15 cellular contexts compared by ENCODE assay signal in the genomic region with DNA sequence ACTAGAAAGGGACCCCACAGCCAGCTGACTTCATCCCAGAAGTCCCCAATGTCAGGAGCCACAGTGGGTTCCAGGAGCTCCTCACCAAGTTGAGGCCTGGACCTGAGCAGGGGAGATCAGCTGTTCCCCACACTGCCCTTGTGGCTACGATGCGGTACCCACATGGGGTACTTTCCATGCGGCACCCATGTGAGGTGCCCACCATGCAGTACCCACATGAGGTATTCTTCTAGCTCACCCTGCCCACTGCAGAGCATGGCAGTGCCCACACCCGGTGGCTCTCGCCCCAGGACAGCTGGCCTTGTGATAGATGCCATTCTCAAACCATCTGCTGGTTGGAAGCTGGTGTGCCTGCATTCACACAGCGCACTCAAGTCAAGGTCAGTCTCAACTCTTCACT.
A peak's percentile ranks its signal among the peaks of the same experiment; 100 is the strongest.
DNase-seq lines count a peak whose midpoint lies in the region; ATAC-seq and TF ChIP-seq lines count a peak whose summit lies in the region.
"Had no signal": no experiment of that assay in that cellular context is flagged by ENCODE, and none has a peak within 500 bp of the region (broad histone marks: within the 10 kb centered on the region; RNA-seq: fewer than 3 reads in every experiment).

No MANE protein-coding gene starts in this region.

- no peak overlapping the region for H2BK12ac ChIP-seq in neuronal stem cell (ENCODE audit: low read length)

- H4K8ac ChIP-seq in IMR-90 (ENCODE audit: low read depth in 2 of 2, low read length in 2 of 2) (no peak overlapping the region), neuronal stem cell (ENCODE audit: low read depth, low read length) (no peak overlapping the region)

- H3K23ac ChIP-seq in IMR-90 (ENCODE audit: low read depth, low read length) (no peak overlapping the region), neuronal stem cell (ENCODE audit: low read depth, low read length, poor library complexity) (no peak overlapping the region)

- TF ChIP-seq CTCF in IMR-90 (conservative IDR thresholded peaks at IDR 0.05; ENCODE audit: low read depth, low read length) (no peak), WTC11 (IDR thresholded peaks at IDR 0.05) (no peak), esophagus muscularis mucosa (IDR thresholded peaks at IDR 0.05) (no peak)

- H3K14ac ChIP-seq in IMR-90 (replicated peaks; ENCODE audit: low read depth, low read length) (no peak overlapping the region), neuronal stem cell (ENCODE audit: low read length) (no peak overlapping the region)

- H3K9me3 Mint-ChIP-seq in WTC11 = peaks cover 2% of the 10 kb centered on the region; the same call in 1 of the 2 replicates
- H3K9me3 Mint-ChIP-seq: GM23338 had no signal

- no peak overlapping the region for H3K27ac Mint-ChIP-seq in WTC11
- H3K27ac Mint-ChIP-seq: GM23338, HFFc6 had no signal

- no peak overlapping the region for H2BK5ac ChIP-seq in IMR-90 (ENCODE audit: low read depth, low read length, poor library complexity, severe bottlenecking)
- H2BK5ac ChIP-seq in neuronal stem cell (ENCODE audit: low read length) = no peak overlapping the region

- no peak for TF ChIP-seq POLR2A in IMR-90 (IDR thresholded peaks at IDR 0.05; ENCODE audit: low read depth, low read length)
- TF ChIP-seq POLR2A in esophagus muscularis mucosa (IDR thresholded peaks at IDR 0.05; ENCODE audit: low read depth) = no peak

- H3K18ac ChIP-seq in IMR-90 (ENCODE audit: low read depth, low read length) (no peak overlapping the region), neuronal stem cell (ENCODE audit: low read length) (no peak overlapping the region)

- no peaks in the 10 kb centered on the region for H3K4me1 ChIP-seq in IMR-90 (ENCODE audit: control insufficient read depth, insufficient read depth, low read length)
- H3K4me1 ChIP-seq in esophagus muscularis mucosa = peaks cover 0 to 8% (median 4%) of the 10 kb centered on the region in 4 donors
- peaks cover 0 to 1% of the 10 kb centered on the region in 2 donors for H3K4me1 ChIP-seq in neuronal stem cell (ENCODE audit: control insufficient read depth in 2 of 2, insufficient read depth in 1 of 2, low read depth in 1 of 2, low read length in 2 of 2)
- H3K4me1 ChIP-seq: HAP-1 had no signal

- H3K4ac ChIP-seq in IMR-90 (ENCODE audit: low read depth, low read length) = no peak overlapping the region
- no peak overlapping the region for H3K4ac ChIP-seq in neuronal stem cell (ENCODE audit: low read length)

- H3K36me3 ChIP-seq in IMR-90 (ENCODE audit: control insufficient read depth, insufficient read depth, low read length) (no peaks in the 10 kb centered on the region), esophagus muscularis mucosa (no peaks in the 10 kb centered on the region), neuronal stem cell (replicated peaks in 1 of 2; ENCODE audit: control insufficient read depth in 2 of 2, insufficient read depth in 2 of 2, low read length in 2 of 2) (no peaks in the 10 kb centered on the region)
- H3K36me3 ChIP-seq: HAP-1 had no signal

- WGBS in IMR-90 (ENCODE audit: extremely low coverage in 2 of 2, insufficient read length in 1 of 2), 2 experiments = 90% methylated on average over 2 of the region's 6 CpGs; no CpG with 5 or more reads in 1 of the 2 experiments
- WGBS in esophagus muscularis mucosa = 96% methylated on average over 3 of the region's 6 CpGs
- no CpG with 5 or more reads among the region's 6 CpGs for WGBS in neuronal stem cell (ENCODE audit: extremely low coverage in 2 of 2, insufficient read length in 2 of 2, insufficient replicate concordance in 1 of 2), 2 donors

- no peak overlapping the region for H3K4me3 Mint-ChIP-seq in WTC11
- H3K4me3 Mint-ChIP-seq: CD4-positive, alpha-beta memory T cell; GM23338; HFFc6 had no signal

- no peak overlapping the region for H2AK9ac ChIP-seq in IMR-90 (replicated peaks; ENCODE audit: low read depth, low read length, poor library complexity)

- H2BK120ac ChIP-seq in IMR-90 (ENCODE audit: low read depth, low read length) (no peak overlapping the region), neuronal stem cell (ENCODE audit: low read depth, low read length) (no peak overlapping the region)

- H3K9ac ChIP-seq in IMR-90 (ENCODE audit: low read depth, low read length) (no peak overlapping the region), neuronal stem cell (ENCODE audit: low read depth, low read length, poor library complexity) (no peak overlapping the region)

- H3K27ac ChIP-seq in IMR-90 (ENCODE audit: insufficient read depth, low read length) (no peak overlapping the region), esophagus muscularis mucosa (replicated peaks in 1 of 4) (no peak overlapping the region), neuronal stem cell (replicated peaks; ENCODE audit: low read length) (no peak overlapping the region)

- CTCF ChIA-PET in IMR-90 (lab: Yijun Ruan, JAX) = no interaction called here
- CTCF ChIA-PET in WTC11 (lab: Charles Lee) = interaction anchor here (1.3 to 4.8 kb wide), 3 partner anchors 42 to 462 kb away, joined by 3 to 37 read pairs (median 3); no protein-coding TSS in a partner anchor

- no peaks in the 10 kb centered on the region for H3K9me3 ChIP-seq in IMR-90 (ENCODE audit: control insufficient read depth, insufficient read depth, low read length)
- H3K9me3 ChIP-seq in esophagus muscularis mucosa = no peaks in the 10 kb centered on the region
- no peaks in the 10 kb centered on the region for H3K9me3 ChIP-seq in neuronal stem cell (replicated peaks in 1 of 2; ENCODE audit: control insufficient read depth in 2 of 2, insufficient read depth in 1 of 2, low read depth in 1 of 2, low read length in 2 of 2)
- H3K9me3 ChIP-seq: HAP-1 had no signal

- BruUV-seq in IMR-90 (replicated peaks; lab: Mats Ljungman, UMichigan) = no TSS peak

- no peak overlapping the region for H4K5ac ChIP-seq in IMR-90 (ENCODE audit: low read depth, low read length)

- no peak for TF ChIP-seq RAD21 in IMR-90 (IDR thresholded peaks at IDR 0.05; ENCODE audit: low read length)

- H3K4me2 ChIP-seq in IMR-90 (ENCODE audit: low read depth, low read length) (no peak overlapping the region), neuronal stem cell (ENCODE audit: insufficient read depth, low read length, poor library complexity, severe bottlenecking) (no peak overlapping the region)
- H3K4me2 ChIP-seq: GM23338 had no signal

- H2BK15ac ChIP-seq in IMR-90 (ENCODE audit: low read depth, low read length) = no peak overlapping the region
- H2BK15ac ChIP-seq in neuronal stem cell (ENCODE audit: low read length) = no peak overlapping the region

- in situ Hi-C loops in IMR-90 (cut with MboI; ENCODE audit: low sequenced_read_pairs) = no loop called here

- H3K9me1 ChIP-seq in IMR-90 (ENCODE audit: insufficient read depth, low read length) = no peaks in the 10 kb centered on the region; the same call in 1 of the 2 replicates

- no peaks in the 10 kb centered on the region for H4K20me1 ChIP-seq in IMR-90 (ENCODE audit: insufficient read depth, low read length)

- no peaks in the 10 kb centered on the region for H3K4me1 Mint-ChIP-seq in WTC11

- POLR2A ChIA-PET in IMR-90 (lab: Charles Lee; ENCODE audit: unreplicated experiment) = no interaction called here
- POLR2A ChIA-PET in WTC11 (lab: Charles Lee) = interaction anchor here (0.5 kb wide), 1 partner anchor 272 kb away, joined by 5 read pairs; no protein-coding TSS in a partner anchor

- no peak for TF ChIP-seq EP300 in esophagus muscularis mucosa (IDR thresholded peaks at IDR 0.05)

- H3K27me3 Mint-ChIP-seq in WTC11 (ENCODE audit: low read depth) = peaks cover 55% of the 10 kb centered on the region

- dilution Hi-C loops in IMR-90 (cut with HindIII; ENCODE audit: low sequenced_read_pairs, unreplicated experiment) = no loop called here

- H3K27me3 ChIP-seq in IMR-90 (ENCODE audit: control insufficient read depth, insufficient read depth, low read length) (peaks cover 5% of the 10 kb centered on the region), esophagus muscularis mucosa (no peaks in the 10 kb centered on the region), neuronal stem cell (ENCODE audit: control insufficient read depth in 3 of 3, insufficient read depth in 3 of 3, low read depth in 1 of 3, low read length in 3 of 3) (no peaks in the 10 kb centered on the region)

- ATAC-seq in IMR-90 (ENCODE audit: low read depth) (no peak), WTC11 (no peak)

- H2AK5ac ChIP-seq in IMR-90 (ENCODE audit: low read depth, low read length) (no peak overlapping the region), neuronal stem cell (ENCODE audit: low read depth, low read length) (peak overlapping the region; percentile 41)

- H3K79me1 ChIP-seq in IMR-90 (ENCODE audit: low read depth in 1 of 2, low read length in 2 of 2) (no peaks in the 10 kb centered on the region), neuronal stem cell (ENCODE audit: low read depth, low read length) (no peaks in the 10 kb centered on the region)

- H3K36me3 Mint-ChIP-seq in WTC11 = no peaks in the 10 kb centered on the region
- H3K36me3 Mint-ChIP-seq: CD4-positive, alpha-beta memory T cell had no signal

- intact Hi-C loops in IMR-90 (cut with micrococcal nuclease) = loop anchor here (5.0 to 10.0 kb wide), 3 partner anchors 1072 to 1402 kb away; no protein-coding TSS in a partner anchor
- intact Hi-C loops in esophagus muscularis mucosa (cut with DNase I) = no loop called here

- H4K91ac ChIP-seq in IMR-90 (ENCODE audit: insufficient read depth, low read depth, low read length) (no peak overlapping the region), neuronal stem cell (ENCODE audit: low read depth, low read length, poor library complexity) (no peak overlapping the region)

- no peak overlapping the region for H2BK20ac ChIP-seq in IMR-90 (ENCODE audit: low read depth, low read length)

- H3K56ac ChIP-seq in IMR-90 (ENCODE audit: extremely low read depth, insufficient read depth, low read length) = no peak overlapping the region

- no peak overlapping the region for H3K4me3 ChIP-seq in IMR-90 (ENCODE audit: insufficient read depth, low read depth, low read length)
- H3K4me3 ChIP-seq in esophagus muscularis mucosa = no peak overlapping the region
- H3K4me3 ChIP-seq in neuronal stem cell (ENCODE audit: low read length in 2 of 2) = no peak overlapping the region
- H3K4me3 ChIP-seq: GM23338, HAP-1 had no signal

- H2AFZ ChIP-seq in IMR-90 (replicated peaks; ENCODE audit: low read length, poor library complexity) (peak overlapping the region; percentile 2), neuronal stem cell (ENCODE audit: low read length) (no peak overlapping the region)
- H2AFZ ChIP-seq: GM23338 had no signal

- DNase-seq in IMR-90 = no peak
- no peak for DNase-seq in WTC11 (ENCODE audit: low spot score)
- peak; percentile 77 for DNase-seq in esophagus muscularis mucosa (ENCODE audit: extremely low spot score)
- no peak for DNase-seq in neuronal stem cell (ENCODE audit: low spot score)
- DNase-seq in NOMO-1 (lab: John Stamatoyannopoulos, UW; ENCODE audit: unreplicated experiment in 2 of 2) = no peak
- DNase-seq in NCI-H1930 (lab: John Stamatoyannopoulos, UW) = no peak
- DNase-seq in NCI-H510A treated with DMSO at 0.1 percent for 48 hours (lab: John Stamatoyannopoulos, UW) = no peak
- no peak for DNase-seq in NCI-H1436 treated with DMSO at 0.1 percent for 48 hours (lab: John Stamatoyannopoulos, UW)
- DNase-seq: CD4-positive, alpha-beta memory T cell; COR-L47; DMS79 treated with DMSO at 0.1 percent for 48 hours; GF-D8; HFFc6 had no signal

TF ChIP-seq in WTC11, 78 proteins besides CTCF, POLR2A, EP300 and RAD21 (continues in another document):
- TF ChIP-seq ATF1 (CRISPR knock-in tag; IDR thresholded peaks at IDR 0.05) (no peak), GRHL2 (CRISPR knock-in tag; IDR thresholded peaks at IDR 0.05; ENCODE audit: insufficient replicate concordance, severe bottlenecking) (no peak)
